8 cellular contexts compared by ENCODE assay signal in genomic region chr22:36470162-36470993, GRCh38. TPM values are rescaled to one million over a fixed set of nuclear protein-coding genes. Genes with fewer than 3 reads are reported as not detected.
A peak's percentile ranks its signal among the peaks of the same experiment; 100 is the strongest.
DNase-seq lines count a peak whose midpoint lies in the region; ATAC-seq and TF ChIP-seq lines count a peak whose summit lies in the region.

No MANE protein-coding gene starts in this region.

- no peaks in the 10 kb centered on the region for H3K9me3 Mint-ChIP-seq in activated naive CD4-positive, alpha-beta T cell treated with anti-CD3 and anti-CD28 coated beads for 36 hours

- TF ChIP-seq POLR2A in ovary (IDR thresholded peaks at IDR 0.05) (no peak), testis (IDR thresholded peaks at IDR 0.05) (no peak)

- peak; percentile 93 for TF ChIP-seq RAD21 in SK-N-SH (IDR thresholded peaks at IDR 0.05; ENCODE audit: low read length)

- H3K9me3 ChIP-seq in DND-41 (ENCODE audit: insufficient read depth, low read length, severe bottlenecking) = no peaks in the 10 kb centered on the region
- H3K9me3 ChIP-seq in KOPT-K1 (ENCODE audit: insufficient read depth, low read length, poor library complexity, severe bottlenecking) = no peaks in the 10 kb centered on the region
- H3K9me3 ChIP-seq in SK-N-SH = no peaks in the 10 kb centered on the region
- no peaks in the 10 kb centered on the region for H3K9me3 ChIP-seq in ovary
- no peaks in the 10 kb centered on the region for H3K9me3 ChIP-seq in testis

- no peaks in the 10 kb centered on the region for H3K79me2 ChIP-seq in DND-41 (ENCODE audit: insufficient read depth, low read length)
- peaks cover 28% of the 10 kb centered on the region for H3K79me2 ChIP-seq in SK-N-SH (ENCODE audit: insufficient read depth)

- H3K27ac ChIP-seq in DND-41 (ENCODE audit: low read length) (peak overlapping the region; percentile 62), KOPT-K1 (ENCODE audit: low read depth, low read length, poor library complexity, severe bottlenecking) (peak overlapping the region; percentile 44), SK-N-SH (ENCODE audit: low read depth in 2 of 2, low read length in 1 of 2) (peak overlapping the region in 1 of 2 experiments; percentile 100; a peak in 2 of 4 replicates), ovary (no peak overlapping the region), testis (peak overlapping the region; percentile 50 to 60)

- peak; percentile 86 for DNase-seq in DND-41
- peak; percentile 82 for DNase-seq in SK-N-SH
- peak; percentile 90 for DNase-seq in activated naive CD4-positive, alpha-beta T cell treated with anti-CD3 and anti-CD28 coated beads for 36 hours
- peak; percentile 80 for DNase-seq in germinal center (ENCODE audit: low spot score)
- DNase-seq in ovary = peak; percentile 78 to 86 (median 83)
- peak; percentile 85 for DNase-seq in testis

- no peaks in the 10 kb centered on the region for H3K27me3 ChIP-seq in DND-41 (ENCODE audit: insufficient read depth, low read length, poor library complexity)
- no peaks in the 10 kb centered on the region for H3K27me3 ChIP-seq in SK-N-SH (ENCODE audit: insufficient read depth)
- H3K27me3 ChIP-seq in ovary = no peaks in the 10 kb centered on the region
- no peaks in the 10 kb centered on the region for H3K27me3 ChIP-seq in testis

- H3K9me2 ChIP-seq in SK-N-SH = no peaks in the 10 kb centered on the region

- TF ChIP-seq EP300 in SK-N-SH (IDR thresholded peaks at IDR 0.05; ENCODE audit: borderline replicate concordance in 1 of 2, low read depth in 1 of 2, low read length in 1 of 2) (no peak), ovary (IDR thresholded peaks at IDR 0.05) (no peak)

- intact Hi-C loops in activated naive CD4-positive, alpha-beta T cell treated with anti-CD3 and anti-CD28 coated beads for 36 hours (cut with micrococcal nuclease) = loop anchor here (1.0 kb wide), 3 partner anchors 65 to 169 kb away; no protein-coding TSS in a partner anchor
- intact Hi-C loops in ovary (cut with DNase I) = loop anchor here in 1 of 4 donors (1.0 kb wide), 1 partner anchor 169 kb away; no protein-coding TSS in a partner anchor
- intact Hi-C loops in testis (cut with DNase I; ENCODE audit: low total_unique reads) = loop anchor here (5.0 kb wide), 1 partner anchor 168 kb away; no protein-coding TSS in a partner anchor

- H3K4me2 ChIP-seq in DND-41 (ENCODE audit: insufficient read depth, low read length) = no peak overlapping the region
- 0 out of 2 replicates have a peak overlapping the region, but pooled peaks have one; percentile 4 for H3K4me2 ChIP-seq in SK-N-SH

- H3K4me1 Mint-ChIP-seq in activated naive CD4-positive, alpha-beta T cell treated with anti-CD3 and anti-CD28 coated beads for 36 hours (ENCODE audit: low read depth) = peaks cover 30% of the 10 kb centered on the region

- no peaks in the 10 kb centered on the region for H3K27me3 Mint-ChIP-seq in activated naive CD4-positive, alpha-beta T cell treated with anti-CD3 and anti-CD28 coated beads for 36 hours (ENCODE audit: low read depth)

- peak overlapping the region; percentile 46 for H3K27ac Mint-ChIP-seq in activated naive CD4-positive, alpha-beta T cell treated with anti-CD3 and anti-CD28 coated beads for 36 hours

- peak overlapping the region; percentile 13; the same call in 1 of the 2 replicates for H3K9ac ChIP-seq in DND-41 (ENCODE audit: low read depth, low read length)
- H3K9ac ChIP-seq in SK-N-SH = peak overlapping the region; percentile 8; the same call in 1 of the 2 replicates

- POLR2A ChIA-PET in SK-N-SH (lab: Yijun Ruan, JAX) = interaction anchor here (0.8 to 2.7 kb wide), 2 partner anchors 15 to 170 kb away, joined by 4 to 10 read pairs; no protein-coding TSS in a partner anchor

- 56% methylated on average over 12 of the region's 14 CpGs for WGBS in SK-N-SH (ENCODE audit: low lambda C conversion rate)
- 39 to 42% (median 40%) methylated on average over 14 of the region's 14 CpGs for WGBS in ovary, 3 donors
- 43 to 54% methylated on average over 11 to 14 of the region's 14 CpGs for whole genome bisulfite sequencing in testis, 2 donors

- peaks cover 70% of the 10 kb centered on the region for H3K36me3 ChIP-seq in DND-41 (ENCODE audit: insufficient read depth, low read length)
- H3K36me3 ChIP-seq in KOPT-K1 (ENCODE audit: insufficient read depth, low read length) = peaks cover 80% of the 10 kb centered on the region
- H3K36me3 ChIP-seq in SK-N-SH (replicated peaks in 1 of 2; ENCODE audit: control insufficient read depth in 1 of 2, insufficient read depth in 2 of 2, low read length in 1 of 2) = peaks cover 10 to 15% of the 10 kb centered on the region in 2 experiments
- no peaks in the 10 kb centered on the region for H3K36me3 ChIP-seq in ovary
- H3K36me3 ChIP-seq in testis (ENCODE audit: low read depth, missing control alignments) = peaks cover 1% of the 10 kb centered on the region

- H2AFZ ChIP-seq in DND-41 (ENCODE audit: low read depth, low read length) (peak overlapping the region; percentile 46), SK-N-SH (ENCODE audit: low read depth) (no peak overlapping the region)

- TF ChIP-seq CTCF in DND-41 (IDR thresholded peaks at IDR 0.05; ENCODE audit: borderline replicate concordance, extremely low read depth, low read length, poor library complexity, severe bottlenecking) (peak; percentile 96), SK-N-SH (IDR thresholded peaks at IDR 0.05) (peak; percentile 94), ovary (IDR thresholded peaks at IDR 0.05) (peak; percentile 87 to 96 (median 90)), testis (IDR thresholded peaks at IDR 0.05) (peak; percentile 77 to 90 (median 85))

- H3K4me3 ChIP-seq in DND-41 (ENCODE audit: low read depth in 1 of 2, low read length in 2 of 2) (no peak overlapping the region), SK-N-SH (ENCODE audit: low read depth in 2 of 2, low read length in 1 of 2) (no peak overlapping the region), ovary (no peak overlapping the region), testis (no peak overlapping the region)

- H4K20me1 ChIP-seq in DND-41 (ENCODE audit: insufficient read depth, low read length) (no peaks in the 10 kb centered on the region), SK-N-SH (ENCODE audit: insufficient read depth) (no peaks in the 10 kb centered on the region)

- H3F3A ChIP-seq in SK-N-SH (replicated peaks; ENCODE audit: insufficient read depth) = peaks cover 45% of the 10 kb centered on the region

- no peak overlapping the region for H3K4me3 Mint-ChIP-seq in activated naive CD4-positive, alpha-beta T cell treated with anti-CD3 and anti-CD28 coated beads for 36 hours

- H3K36me3 Mint-ChIP-seq in activated naive CD4-positive, alpha-beta T cell treated with anti-CD3 and anti-CD28 coated beads for 36 hours (ENCODE audit: low read depth) = peaks cover 16% of the 10 kb centered on the region

- CTCF ChIA-PET in SK-N-SH (lab: Yijun Ruan, JAX) = interaction anchor here (0.6 to 16.8 kb wide), 52 partner anchors 8 to 329 kb away, joined by 3 to 329 read pairs (median 4); partner anchors contain the start of genes MYH9 and TXN2
- CTCF ChIA-PET in activated naive CD4-positive, alpha-beta T cell treated with anti-CD3 and anti-CD28 coated beads for 36 hours (lab: Charles Lee) = interaction anchor here (0.5 to 9.9 kb wide), 41 partner anchors 10 to 443 kb away, joined by 3 to 119 read pairs (median 4); partner anchors contain the start of gene APOL2

- peak; percentile 89 for ATAC-seq in DND-41 (ENCODE audit: insufficient read depth, low read depth)
- ATAC-seq in HG03439 (IDR thresholded peaks at IDR 0.05; ENCODE audit: unreplicated experiment) = no peak

- H3K4me1 ChIP-seq in DND-41 (ENCODE audit: insufficient read depth, low read length) = peaks cover 17% of the 10 kb centered on the region
- H3K4me1 ChIP-seq in SK-N-SH (ENCODE audit: control insufficient read depth in 1 of 2, insufficient read depth in 2 of 2, low read depth in 1 of 2, low read length in 1 of 2) = peaks cover 3 to 45% of the 10 kb centered on the region in 2 experiments; a peak in 3 of 4 replicates
- peaks cover 7% of the 10 kb centered on the region for H3K4me1 ChIP-seq in ovary (ENCODE audit: insufficient read depth)
- H3K4me1 ChIP-seq in testis = peaks cover 12% of the 10 kb centered on the region

TF ChIP-seq in SK-N-SH, 30 proteins besides CTCF, POLR2A, EP300 and RAD21 (continues in another document):
- TF ChIP-seq POLR2AphosphoS5 (IDR thresholded peaks at IDR 0.05; ENCODE audit: low read depth, low read length) (peak; percentile 20; the same call in 1 of the 2 replicates), SIN3A (IDR thresholded peaks at IDR 0.05; ENCODE audit: borderline replicate concordance, low read depth, low read length) (peak; percentile 54; the same call in 1 of the 2 replicates), MXI1 (IDR thresholded peaks at IDR 0.05; ENCODE audit: low read depth, low read length) (no peak), FOSL2 (IDR thresholded peaks at IDR 0.05; ENCODE audit: borderline replicate concordance, low read depth) (no peak), MAX (IDR thresholded peaks at IDR 0.05; ENCODE audit: low read depth) (peak; percentile 28; the same call in 1 of the 2 replicates)

RNA-seq across cellular contexts. Expression of gene TXN2, which starts 11.1 kb away (rescaled TPM):
- polyA plus RNA-seq in SK-N-SH (2012; rRNA removed) (251 and 284 TPM in 2 replicates), ovary (100 to 1,000 TPM in 1 of 2 donors, 10 to 100 TPM in 1; 87.4 to 118 TPM), testis (ENCODE audit: insufficient read depth, low read depth, low replicate concordance) (95.6 TPM)
- polyA plus RNA-seq in SK-N-SH (2012; cell fraction: cytosol; rRNA removed) = 212 and 258 TPM in 2 replicates
- 151 and 162 TPM in 2 replicates for polyA plus RNA-seq in SK-N-SH (2012; cell fraction: nucleus; rRNA removed)
- total RNA-seq in activated naive CD4-positive, alpha-beta T cell treated with anti-CD3 and anti-CD28 coated beads for 36 hours = 100 to 1,000 TPM; 108 to 113 TPM
- total RNA-seq in ovary (10 to 100 TPM; 60.9 to 93.7 (median 78.2) TPM), testis (100 to 1,000 TPM in 1 of 2 donors, 10 to 100 TPM in 1; 92.4 to 141 TPM)

RNA-seq across cellular contexts. Expression of gene FOXRED2, which starts 36.5 kb away (rescaled TPM):
- 4.3 and 7.9 TPM in 2 replicates for polyA plus RNA-seq in SK-N-SH (2012; rRNA removed)
- polyA plus RNA-seq in SK-N-SH (2012; cell fraction: cytosol; rRNA removed) = 4.6 and 6.9 TPM in 2 replicates
- polyA plus RNA-seq in SK-N-SH (2012; cell fraction: nucleus; rRNA removed) = 6.2 and 6.6 TPM in 2 replicates
- 10 to 100 TPM; 10.6 to 11.9 TPM for total RNA-seq in activated naive CD4-positive, alpha-beta T cell treated with anti-CD3 and anti-CD28 coated beads for 36 hours
- total RNA-seq in ovary = 10 to 100 TPM in 5 of 7 donors, 1 to 10 TPM in 2; 6.9 to 30.7 (median 26.1) TPM
- polyA plus RNA-seq in ovary = 10 to 100 TPM; 13.0 to 17.6 TPM
- total RNA-seq in testis = 10 to 100 TPM; 23.8 to 34.6 TPM
- polyA plus RNA-seq in testis (ENCODE audit: insufficient read depth, low read depth, low replicate concordance) = 17.7 TPM

RNA-seq across cellular contexts. Expression of gene EIF3D, which starts 58.6 kb away (rescaled TPM):
- polyA plus RNA-seq in SK-N-SH (2012; rRNA removed) (423 and 498 TPM in 2 replicates), ovary (100 to 1,000 TPM; 224 to 351 TPM), testis (ENCODE audit: insufficient read depth, low read depth, low replicate concordance) (176 TPM)
- 300 and 379 TPM in 2 replicates for polyA plus RNA-seq in SK-N-SH (2012; cell fraction: cytosol; rRNA removed)
- 400 and 411 TPM in 2 replicates for polyA plus RNA-seq in SK-N-SH (2012; cell fraction: nucleus; rRNA removed)
- 100 to 1,000 TPM; 334 to 341 TPM for total RNA-seq in activated naive CD4-positive, alpha-beta T cell treated with anti-CD3 and anti-CD28 coated beads for 36 hours
- total RNA-seq in ovary (100 to 1,000 TPM; 166 to 299 (median 192) TPM), testis (100 to 1,000 TPM; 150 to 163 TPM)

Comparison
In these comparisons a context has a peak if more than half of its experiments do, and no peak if none do; other contexts are left out.
1. H3K27ac ChIP-seq: peak in DND-41 (single experiment), KOPT-K1 (single experiment) and testis (2 of 2); none in ovary (0 of 2).
2. Peak in every context shown above with its lines, with median percentiles within 50 percentile points of each other: DNase-seq and CTCF ChIP-seq.